ENCODE assay signal across 8 cellular contexts in genomic region chr7:24381919-24382505, GRCh38.
A peak's percentile ranks its signal among the peaks of the same experiment; 100 is the strongest.
DNase-seq lines count a peak whose midpoint lies in the region; ATAC-seq and TF ChIP-seq lines count a peak whose summit lies in the region.

No MANE protein-coding gene starts in this region.

- TF ChIP-seq CTCF in WTC11 (IDR thresholded peaks at IDR 0.05), result 0 out of 2 replicates have a peak, but pooled peaks have one; percentile 20
- peak; percentile 37 to 51 (median 41) for TF ChIP-seq CTCF in nephron (IDR thresholded peaks at IDR 0.05; ENCODE audit: unreplicated experiment in 3 of 3)

- peak overlapping the region; percentile 89 for H3K27ac Mint-ChIP-seq in WTC11
- H3K27ac Mint-ChIP-seq in nephron, result no peak overlapping the region

- peaks cover 16% of the 10 kb centered on the region for H3K9me3 Mint-ChIP-seq in WTC11
- peaks cover 7% of the 10 kb centered on the region for H3K9me3 Mint-ChIP-seq in nephron

- ATAC-seq in GM18867 (IDR thresholded peaks at IDR 0.05; ENCODE audit: unreplicated experiment) (peak; percentile 68), WTC11 (peak; percentile 68)

- TF ChIP-seq EP300 in Ishikawa (IDR thresholded peaks at IDR 0.05; ENCODE audit: borderline replicate concordance), result no peak

- DNase-seq in AML-193 (lab: John Stamatoyannopoulos, UW) (peak; percentile 3 to 4), WTC11 (ENCODE audit: low spot score) (no peak), NOMO-1 treated with dmso at 0.1 percent for 144 hours (lab: John Stamatoyannopoulos, UW; ENCODE audit: unreplicated experiment) (no peak)
- DNase-seq in stimulated activated CD4-positive, alpha-beta T cell treated with anti-CD3 and anti-CD28 coated beads, Interleukin-1b, Interleukin-23, amount 100 ng/mL, for 48 hours, result no peak
- no peak for DNase-seq in stimulated activated CD4-positive, alpha-beta T cell treated with anti-CD3 and anti-CD28 coated beads, Interleukin-12 subunit alpha, Interleukin-12 subunit beta, amount 100 ng/mL, for 4 hours

- peak; percentile 72 for TF ChIP-seq RAD21 in Ishikawa (IDR thresholded peaks at IDR 0.05; ENCODE audit: low read depth)

- CTCF ChIA-PET in WTC11 (lab: Charles Lee), result interaction anchor here (0.7 to 2.7 kb wide), 20 partner anchors 10 to 411 kb away, joined by 3 to 38 read pairs (median 6); partner anchors contain the start of gene NPY

- H3K27me3 Mint-ChIP-seq in WTC11 (ENCODE audit: low read depth), result no peaks in the 10 kb centered on the region
- H3K27me3 Mint-ChIP-seq in nephron (ENCODE audit: low read depth), result peaks cover 7% of the 10 kb centered on the region

- POLR2A ChIA-PET in WTC11 (lab: Charles Lee), result interaction anchor here (1.2 kb wide), 1 partner anchor 9 kb away, joined by 3 read pairs; no protein-coding TSS in a partner anchor

- H3K36me3 Mint-ChIP-seq in WTC11 (peaks cover 13% of the 10 kb centered on the region), nephron (ENCODE audit: low read depth) (no peaks in the 10 kb centered on the region)

- no peak overlapping the region for H3K4me3 Mint-ChIP-seq in WTC11
- H3K4me3 Mint-ChIP-seq in nephron, result no peak overlapping the region

- H3K4me1 Mint-ChIP-seq in WTC11 (peaks cover 63% of the 10 kb centered on the region), nephron (no peaks in the 10 kb centered on the region)

TF ChIP-seq in Ishikawa, 13 proteins besides CTCF, POLR2A, EP300 and RAD21:
- no peak for TF ChIP-seq TEAD4 (IDR thresholded peaks at IDR 0.05)
- no peak for TF ChIP-seq TCF12 (IDR thresholded peaks at IDR 0.05; ENCODE audit: low read depth)
- TF ChIP-seq CEBPB (IDR thresholded peaks at IDR 0.05), result no peak
- no peak for TF ChIP-seq YY1 (IDR thresholded peaks at IDR 0.05; ENCODE audit: low read depth)
- TF ChIP-seq MAX (IDR thresholded peaks at IDR 0.05), result no peak
- TF ChIP-seq FOXM1 (IDR thresholded peaks at IDR 0.05; ENCODE audit: borderline replicate concordance, low read depth), result no peak
- no peak for TF ChIP-seq CREB1 (IDR thresholded peaks at IDR 0.05; ENCODE audit: low read depth)
- TF ChIP-seq REST (IDR thresholded peaks at IDR 0.05; ENCODE audit: low read depth), result no peak
TF ChIP-seq in Ishikawa: peak in this region for 0.

TF ChIP-seq in WTC11, 78 proteins besides CTCF, POLR2A, EP300 and RAD21 (continues in another document):
- no peak for TF ChIP-seq PREB (CRISPR knock-in tag; IDR thresholded peaks at IDR 0.05; ENCODE audit: borderline replicate concordance)
- TF ChIP-seq ZNF396 (CRISPR knock-in tag; IDR thresholded peaks at IDR 0.05; ENCODE audit: borderline replicate concordance), result no peak
- no peak for TF ChIP-seq IRF2 (CRISPR knock-in tag; IDR thresholded peaks at IDR 0.05; ENCODE audit: borderline replicate concordance, low read depth)
- no peak for TF ChIP-seq CDX4 (CRISPR knock-in tag; IDR thresholded peaks at IDR 0.05; ENCODE audit: borderline replicate concordance)
- TF ChIP-seq FOXK1 (CRISPR knock-in tag; IDR thresholded peaks at IDR 0.05), result peak; percentile 21; the same call in 1 of the 2 replicates
- TF ChIP-seq AR (CRISPR knock-in tag; IDR thresholded peaks at IDR 0.05), result no peak
- no peak for TF ChIP-seq FOXJ3 (CRISPR knock-in tag; IDR thresholded peaks at IDR 0.05; ENCODE audit: borderline replicate concordance)
- no peak for TF ChIP-seq ZNF232 (CRISPR knock-in tag; IDR thresholded peaks at IDR 0.05)
- TF ChIP-seq ETV6 (CRISPR knock-in tag; IDR thresholded peaks at IDR 0.05), result no peak
- TF ChIP-seq HMGXB4 (CRISPR knock-in tag; IDR thresholded peaks at IDR 0.05), result no peak
- TF ChIP-seq MAX (CRISPR knock-in tag; IDR thresholded peaks at IDR 0.05), result peak; percentile 27; the same call in 1 of the 2 replicates
- no peak for TF ChIP-seq ARID4B (CRISPR knock-in tag; IDR thresholded peaks at IDR 0.05; ENCODE audit: borderline replicate concordance)

Comparison
In these comparisons a context has a peak if more than half of its experiments do, and no peak if none do; other contexts are left out.
1. DNase-seq: peak in AML-193 (2 of 2); none in WTC11 (single experiment), NOMO-1 treated with dmso at 0.1 percent for 144 hours (single experiment), stimulated activated CD4-positive, alpha-beta T cell treated with anti-CD3 and anti-CD28 coated beads, Interleukin-1b, Interleukin-23, amount 100 ng/mL, for 48 hours (single experiment) and stimulated activated CD4-positive, alpha-beta T cell treated with anti-CD3 and anti-CD28 coated beads, Interleukin-12 subunit alpha, Interleukin-12 subunit beta, amount 100 ng/mL, for 4 hours (single experiment).